8 cellular contexts compared by ENCODE assay signal in genomic region chr4:39526283-39526682, GRCh38. TPM values are rescaled to one million over a fixed set of nuclear protein-coding genes. Genes with fewer than 3 reads are reported as not detected.
DNase-seq lines count a peak whose midpoint lies in the region; ATAC-seq and TF ChIP-seq lines count a peak whose summit lies in the region.

No MANE protein-coding gene starts in this region.

- peak overlapping the region; percentile 91 for H3K27ac ChIP-seq in thoracic aorta

- H3K27me3 ChIP-seq in kidney epithelial cell (ENCODE audit: control insufficient read depth, insufficient read depth, low read length) (no peaks in the 10 kb centered on the region), thoracic aorta (replicated peaks; ENCODE audit: insufficient read depth) (no peaks in the 10 kb centered on the region)

- peaks cover 18% of the 10 kb centered on the region for H3K4me1 Mint-ChIP-seq in activated CD4-positive, alpha-beta T cell treated with anti-CD3 and anti-CD28 coated beads, Interleukin-2, amount 10 ng/mL, durations not matched to agents 7 days and 5 days
- H3K4me1 Mint-ChIP-seq in activated naive CD8-positive, alpha-beta T cell treated with anti-CD3 and anti-CD28 coated beads, Interleukin-2, amount 10 ng/mL, durations not matched to agents 7 days and 5 days: peaks cover 18% of the 10 kb centered on the region

- peak overlapping the region; percentile 98 for H3K4me3 Mint-ChIP-seq in activated CD4-positive, alpha-beta T cell treated with anti-CD3 and anti-CD28 coated beads, Interleukin-2, amount 10 ng/mL, durations not matched to agents 7 days and 5 days
- peak overlapping the region; percentile 88 for H3K4me3 Mint-ChIP-seq in activated naive CD8-positive, alpha-beta T cell treated with anti-CD3 and anti-CD28 coated beads, Interleukin-2, amount 10 ng/mL, durations not matched to agents 7 days and 5 days

- H3K27me3 Mint-ChIP-seq in activated CD4-positive, alpha-beta T cell treated with anti-CD3 and anti-CD28 coated beads, Interleukin-2, amount 10 ng/mL, durations not matched to agents 7 days and 5 days: no peaks in the 10 kb centered on the region
- no peaks in the 10 kb centered on the region for H3K27me3 Mint-ChIP-seq in activated naive CD8-positive, alpha-beta T cell treated with anti-CD3 and anti-CD28 coated beads, Interleukin-2, amount 10 ng/mL, durations not matched to agents 7 days and 5 days

- CTCF ChIA-PET in activated CD4-positive, alpha-beta T cell treated with anti-CD3 and anti-CD28 coated beads, Interleukin-2, amount 10 ng/mL, durations not matched to agents 7 days and 5 days (lab: Charles Lee): interaction anchor here (0.8 kb wide), 1 partner anchor 16 kb away, joined by 5 read pairs; no protein-coding TSS in a partner anchor

- H3K4me1 ChIP-seq in thoracic aorta (ENCODE audit: control insufficient read depth in 1 of 2, low read depth in 2 of 2): peaks cover 13 to 46% of the 10 kb centered on the region in 2 donors

- peak overlapping the region; percentile 97 for H3K4me3 ChIP-seq in kidney epithelial cell (ENCODE audit: low read depth, low read length)
- H3K4me3 ChIP-seq in thoracic aorta: peak overlapping the region; percentile 79

- DNase-seq in activated CD4-positive, alpha-beta T cell treated with anti-CD3 and anti-CD28 coated beads, Interleukin-2, amount 10 ng/mL, durations not matched to agents 7 days and 5 days: no peak
- DNase-seq in activated CD4-positive, alpha-beta T cell treated with anti-CD3 and anti-CD28 coated beads for 48 hours: no peak
- no peak for DNase-seq in activated naive CD8-positive, alpha-beta T cell treated with anti-CD3 and anti-CD28 coated beads, Interleukin-2, amount 10 ng/mL, durations not matched to agents 7 days and 5 days
- DNase-seq in kidney epithelial cell (ENCODE audit: low read depth) (no peak), thoracic aorta (ENCODE audit: low spot score) (no peak), cortex of kidney (lab: John Stamatoyannopoulos, UW) (no peak)

- H3K36me3 ChIP-seq in kidney epithelial cell (ENCODE audit: control insufficient read depth, insufficient read depth, low read length) (no peaks in the 10 kb centered on the region), thoracic aorta (no peaks in the 10 kb centered on the region)

- no peak for ATAC-seq in activated naive CD8-positive, alpha-beta T cell treated with anti-CD3 and anti-CD28 coated beads, Interleukin-2, amount 10 ng/mL, durations not matched to agents 7 days and 5 days (ENCODE audit: low read depth)
- ATAC-seq in thoracic aorta (ENCODE audit: insufficient number of reproducible peaks, low FRiP score, low read depth) (no peak), HG02981 (IDR thresholded peaks at IDR 0.05; ENCODE audit: unreplicated experiment) (no peak), GM21619 (IDR thresholded peaks at IDR 0.05; ENCODE audit: unreplicated experiment) (no peak)

- H3K27ac Mint-ChIP-seq in activated CD4-positive, alpha-beta T cell treated with anti-CD3 and anti-CD28 coated beads, Interleukin-2, amount 10 ng/mL, durations not matched to agents 7 days and 5 days: peak overlapping the region; percentile 70
- peak overlapping the region; percentile 75 for H3K27ac Mint-ChIP-seq in activated naive CD8-positive, alpha-beta T cell treated with anti-CD3 and anti-CD28 coated beads, Interleukin-2, amount 10 ng/mL, durations not matched to agents 7 days and 5 days

- peaks cover 9% of the 10 kb centered on the region for H3K9me3 Mint-ChIP-seq in activated CD4-positive, alpha-beta T cell treated with anti-CD3 and anti-CD28 coated beads, Interleukin-2, amount 10 ng/mL, durations not matched to agents 7 days and 5 days
- peaks cover 6% of the 10 kb centered on the region for H3K9me3 Mint-ChIP-seq in activated naive CD8-positive, alpha-beta T cell treated with anti-CD3 and anti-CD28 coated beads, Interleukin-2, amount 10 ng/mL, durations not matched to agents 7 days and 5 days

- no peak for TF ChIP-seq CTCF in kidney epithelial cell (IDR thresholded peaks at IDR 0.05; ENCODE audit: insufficient read depth, low read length, poor library complexity, severe bottlenecking)
- TF ChIP-seq CTCF in thoracic aorta (IDR thresholded peaks at IDR 0.05): no peak

- POLR2A ChIA-PET in activated CD4-positive, alpha-beta T cell treated with anti-CD3 and anti-CD28 coated beads, Interleukin-2, amount 10 ng/mL, durations not matched to agents 7 days and 5 days (lab: Charles Lee): no interaction called here
- POLR2A ChIA-PET in activated naive CD8-positive, alpha-beta T cell treated with anti-CD3 and anti-CD28 coated beads, Interleukin-2, amount 10 ng/mL, durations not matched to agents 7 days and 5 days (lab: Charles Lee): interaction anchor here (1.8 kb wide), 1 partner anchor 112 kb away, joined by 6 read pairs; the partner anchor contains the start of gene SMIM14

- H3K36me3 Mint-ChIP-seq in activated CD4-positive, alpha-beta T cell treated with anti-CD3 and anti-CD28 coated beads, Interleukin-2, amount 10 ng/mL, durations not matched to agents 7 days and 5 days (ENCODE audit: low read depth): peaks cover 12% of the 10 kb centered on the region
- peaks cover 6% of the 10 kb centered on the region for H3K36me3 Mint-ChIP-seq in activated naive CD8-positive, alpha-beta T cell treated with anti-CD3 and anti-CD28 coated beads, Interleukin-2, amount 10 ng/mL, durations not matched to agents 7 days and 5 days

- no peaks in the 10 kb centered on the region for H3K9me3 ChIP-seq in thoracic aorta

RNA-seq across cellular contexts. Expression of gene UGDH, which starts 1.0 kb away (rescaled TPM):
- total RNA-seq in activated CD4-positive, alpha-beta T cell treated with anti-CD3 and anti-CD28 coated beads, Interleukin-2, amount 10 ng/mL, durations not matched to agents 7 days and 5 days: 10 to 100 TPM; 12.3 TPM
- total RNA-seq in activated naive CD8-positive, alpha-beta T cell treated with anti-CD3 and anti-CD28 coated beads, Interleukin-2, amount 10 ng/mL, durations not matched to agents 7 days and 5 days: 10 to 100 TPM; 17.5 to 18.2 TPM
- total RNA-seq in kidney epithelial cell (58.7 and 124 TPM in 2 replicates), thoracic aorta (100 to 1,000 TPM; 103 to 736 TPM)
